Comparison of ENCODE assay signal across 27 cellular contexts in genomic region chrX:53122013-53122412, GRCh38.
"Had no signal": no experiment of that assay in that cellular context is flagged by ENCODE, and none has a peak within 500 bp of the region (broad histone marks: within the 10 kb centered on the region; RNA-seq: fewer than 3 reads in every experiment).

No MANE protein-coding gene starts in this region.

- H3K27me3 ChIP-seq: cardiac muscle cell, esophagus muscularis mucosa, neural progenitor cell had no signal

- H3K9me3 Mint-ChIP-seq: dendritic cell treated with granulocyte-macrophage colony-stimulating factor and Interleukin-4, amounts not matched to agents 40 ng/mL and 50 ng/mL, for 4 days had no signal

- H3K4me1 Mint-ChIP-seq: brain, endodermal cell, neural progenitor cell had no signal

- H3K36me3 ChIP-seq: cardiac muscle cell, esophagus muscularis mucosa, neural progenitor cell, thoracic aorta had no signal

- H3K27ac Mint-ChIP-seq: activated naive CD8-positive, alpha-beta T cell; brain; dendritic cell treated with granulocyte-macrophage colony-stimulating factor and Interleukin-4, amounts not matched to agents 40 ng/mL and 50 ng/mL, for 4 days; endodermal cell; memory B cell; neural progenitor cell had no signal

- FAIRE-seq: frontal cortex, urothelium cell line had no signal

- H3K4me3 Mint-ChIP-seq: activated naive CD8-positive, alpha-beta T cell; brain; dendritic cell treated with granulocyte-macrophage colony-stimulating factor and Interleukin-4, amounts not matched to agents 40 ng/mL and 50 ng/mL, for 4 days; endodermal cell; memory B cell; naive thymus-derived CD8-positive, alpha-beta T cell; neural progenitor cell had no signal

- DNase-seq: activated CD4-positive, alpha-beta T cell treated with anti-CD3 and anti-CD28 coated beads for 4 hours; activated CD4-positive, alpha-beta T cell treated with anti-CD3 and anti-CD28 coated beads, Interleukin-2, amount 50 U/mL, for 48 hours; activated CD4-positive, CD25-positive, alpha-beta regulatory T cell; activated CD8-positive, alpha-beta memory T cell treated with anti-CD3 and anti-CD28 coated beads for 24 hours; activated effector memory CD4-positive, alpha-beta T cell treated with Interleukin-2 at 50 U/mL for 16 hours; activated naive CD4-positive, alpha-beta T cell treated with Interleukin-2 at 50 U/mL for 16 hours; endodermal cell; glutamatergic neuron; naive thymus-derived CD8-positive, alpha-beta T cell; occipital lobe; stimulated activated CD4-positive, alpha-beta T cell treated with anti-CD3 and anti-CD28 coated beads, Interleukin-12 subunit alpha, Interleukin-12 subunit beta, amount 100 ng/mL, for 4 hours; stimulated activated CD4-positive, alpha-beta T cell treated with anti-CD3 and anti-CD28 coated beads, Interleukin-4, amount 100 ng/mL, for 1 hour; stimulated activated naive CD8-positive, alpha-beta T cell treated with anti-CD3 and anti-CD28 coated beads, Interleukin-15, Interleukin-2, amounts not matched to agents 100 U/mL and 50 U/mL, for 24 hours; trophoblast cell had no signal

- H3K27me3 Mint-ChIP-seq: activated naive CD8-positive, alpha-beta T cell; dendritic cell treated with granulocyte-macrophage colony-stimulating factor and Interleukin-4, amounts not matched to agents 40 ng/mL and 50 ng/mL, for 4 days; memory B cell; naive thymus-derived CD8-positive, alpha-beta T cell had no signal

- H3K4me1 ChIP-seq: neural progenitor cell, parathyroid adenoma had no signal

- H3K4me3 ChIP-seq: cardiac muscle cell, esophagus muscularis mucosa, neural progenitor cell, skin epidermis, thoracic aorta had no signal

- H3K4me2 ChIP-seq: neural progenitor cell had no signal

- H3K27ac ChIP-seq: cardiac muscle cell, esophagus muscularis mucosa, neural progenitor cell, parathyroid adenoma, skin epidermis, thoracic aorta had no signal

- H3K9me3 ChIP-seq: thoracic aorta had no signal

- ATAC-seq: naive thymus-derived CD8-positive, alpha-beta T cell; sciatic nerve; stimulated activated naive CD8-positive, alpha-beta T cell treated with anti-CD3 and anti-CD28 coated beads, Interleukin-15, Interleukin-2, amounts not matched to agents 100 U/mL and 50 U/mL, for 24 hours had no signal
